8 cellular contexts compared by ENCODE assay signal in genomic region chr10:23096814-23097549, GRCh38. TPM values are rescaled to one million over a fixed set of nuclear protein-coding genes. Genes with fewer than 3 reads are reported as not detected.
A peak's percentile ranks its signal among the peaks of the same experiment; 100 is the strongest.
DNase-seq lines count a peak whose midpoint lies in the region; ATAC-seq lines count a peak whose summit lies in the region.

No MANE protein-coding gene starts in this region.

- peaks cover 0 to 23% of the 10 kb centered on the region in 2 donors for H3K4me1 ChIP-seq in muscle layer of duodenum (ENCODE audit: control insufficient read depth in 1 of 2, insufficient read depth in 2 of 2, low read length in 2 of 2)

- H3K4me3 ChIP-seq in muscle layer of duodenum (ENCODE audit: low read depth in 1 of 2, low read length in 2 of 2), result peak overlapping the region; percentile 74 to 86

- H3K9me3 ChIP-seq in muscle layer of duodenum (ENCODE audit: control insufficient read depth in 1 of 2, low read length in 2 of 2), result no peaks in the 10 kb centered on the region

- no peaks in the 10 kb centered on the region for H3K27me3 ChIP-seq in muscle layer of duodenum (ENCODE audit: low read depth, low read length)

- DNase-seq in Daoy (ENCODE audit: low read depth) (peak; percentile 4), NCI-H187 treated with DMSO at 0.1 percent for 48 hours (lab: John Stamatoyannopoulos, UW) (peak; percentile 2), islet precursor cell (no peak)
- DNase-seq in central memory CD4-positive, alpha-beta T cell, result peak; percentile 19
- DNase-seq in stimulated activated CD4-positive, alpha-beta T cell treated with anti-CD3 and anti-CD28 coated beads, Interleukin-2, amount 100 ng/mL, for 24 hours, result no peak
- DNase-seq in activated CD4-positive, alpha-beta T cell treated with anti-CD3 and anti-CD28 coated beads, Interleukin-2, amount 50 U/mL, for 1 hour, result no peak

- no peaks in the 10 kb centered on the region for H3K36me3 ChIP-seq in muscle layer of duodenum (ENCODE audit: control insufficient read depth in 1 of 2, insufficient read depth in 2 of 2, low read length in 2 of 2)

- peak overlapping the region; percentile 95 for H3K27ac ChIP-seq in muscle layer of duodenum (ENCODE audit: low read length)

- ATAC-seq in HG03469 (IDR thresholded peaks at IDR 0.05; ENCODE audit: unreplicated experiment), result no peak

RNA-seq across cellular contexts. Expression of gene MSRB2, which starts 1.6 kb away (rescaled TPM):
- total RNA-seq in Daoy (2014; rRNA removed; shearing (Covaris generic)), result 7.8 and 9.0 TPM in 2 replicates

Comparison
In these comparisons a context has a peak if more than half of its experiments do, and no peak if none do; other contexts are left out.
1. DNase-seq: peak in Daoy (single experiment), NCI-H187 treated with DMSO at 0.1 percent for 48 hours (single experiment) and central memory CD4-positive, alpha-beta T cell (single experiment); none in islet precursor cell (single experiment), stimulated activated CD4-positive, alpha-beta T cell treated with anti-CD3 and anti-CD28 coated beads, Interleukin-2, amount 100 ng/mL, for 24 hours (0 of 2) and activated CD4-positive, alpha-beta T cell treated with anti-CD3 and anti-CD28 coated beads, Interleukin-2, amount 50 U/mL, for 1 hour (single experiment).